ENCODE assay signal across 22 cellular contexts in the genomic region with DNA sequence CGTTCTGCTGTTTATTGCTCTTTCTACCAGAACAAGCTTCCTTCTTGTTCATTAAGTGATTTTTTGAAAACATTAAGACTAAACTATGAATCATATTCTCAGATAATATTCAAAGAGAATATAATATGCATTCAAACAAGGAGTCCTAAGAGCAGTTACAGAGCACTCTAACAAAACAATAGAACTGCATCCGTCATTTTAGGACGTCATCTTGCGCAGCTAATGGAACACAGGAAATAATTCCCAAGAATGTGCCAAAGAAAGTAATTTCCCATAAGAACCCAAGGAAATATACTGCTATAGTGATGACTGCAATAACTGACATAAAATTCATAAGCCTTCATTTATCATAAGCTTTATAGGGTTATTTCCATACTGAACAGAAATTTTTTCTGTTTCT.
"Had no signal": no experiment of that assay in that cellular context is flagged by ENCODE, and none has a peak within 500 bp of the region (broad histone marks: within the 10 kb centered on the region; RNA-seq: fewer than 3 reads in every experiment).

No MANE protein-coding gene starts in this region.

- H3K9me3 ChIP-seq: colonic mucosa, esophagus squamous epithelium, lower lobe of right lung, neutrophil, pancreas, suprapubic skin, transverse colon, upper lobe of right lung, uterus had no signal

- H3K4me3 ChIP-seq: colonic mucosa, esophagus squamous epithelium, lower lobe of right lung, pancreas, suprapubic skin, transverse colon, upper lobe of right lung, uterus had no signal

- H3K36me3 ChIP-seq: colonic mucosa, esophagus squamous epithelium, lower lobe of right lung, neutrophil, pancreas, suprapubic skin, transverse colon, upper lobe of right lung, uterus had no signal

- DNase-seq: colonic mucosa; effector memory CD4-positive, alpha-beta T cell; erythroblast; esophagus squamous epithelium; foreskin melanocyte; head of caudate nucleus; hippocampal formation; left colon; left ventricle myocardium superior; lower lobe of right lung; natural killer cell; pancreas; stimulated activated CD4-positive, alpha-beta T cell treated with anti-CD3 and anti-CD28 coated beads, Interleukin-2, amount 100 ng/mL, for 24 hours; stimulated activated CD4-positive, alpha-beta T cell treated with anti-CD3 and anti-CD28 coated beads, Interleukin-4, amount 100 ng/mL, for 24 hours; stimulated activated naive CD8-positive, alpha-beta T cell treated with anti-CD3 and anti-CD28 coated beads, Interleukin-15, Interleukin-2, amounts not matched to agents 100 U/mL and 50 U/mL, for 24 hours; transverse colon; upper lobe of right lung; uterus had no signal

- ATAC-seq: left colon; left ventricle myocardium superior; lower lobe of right lung; natural killer cell; pancreas; sciatic nerve; stimulated activated effector memory CD8-positive, alpha-beta T cell treated with anti-CD3 and anti-CD28 coated beads, Interleukin-12 subunit alpha, Interleukin-12 subunit beta, amount 100 ng/mL, for 72 hours; stimulated activated naive CD8-positive, alpha-beta T cell treated with anti-CD3 and anti-CD28 coated beads, Interleukin-15, Interleukin-2, amounts not matched to agents 100 U/mL and 50 U/mL, for 24 hours; upper lobe of right lung had no signal

- H3K27ac ChIP-seq: colonic mucosa, esophagus squamous epithelium, lower lobe of right lung, neutrophil, pancreas, suprapubic skin, transverse colon, upper lobe of right lung, uterus had no signal

- H3K4me1 ChIP-seq: colonic mucosa, esophagus squamous epithelium, lower lobe of right lung, suprapubic skin, transverse colon, upper lobe of right lung, uterus had no signal

- H3K27me3 ChIP-seq: colonic mucosa, esophagus squamous epithelium, neutrophil, pancreas, transverse colon, upper lobe of right lung, uterus had no signal
